Comparison of ENCODE assay signal across 8 cellular contexts in genomic region chr12:74365178-74365964, GRCh38.
DNase-seq lines count a peak whose midpoint lies in the region; ATAC-seq and TF ChIP-seq lines count a peak whose summit lies in the region.

No MANE protein-coding gene starts in this region.

- no peak overlapping the region for H3K56ac ChIP-seq in mesendoderm (ENCODE audit: low read length)

- H3K36me3 Mint-ChIP-seq in activated CD4-positive, alpha-beta memory T cell treated with anti-CD3 and anti-CD28 coated beads for 36 hours: no peaks in the 10 kb centered on the region
- no peaks in the 10 kb centered on the region for H3K36me3 Mint-ChIP-seq in activated CD4-positive, alpha-beta memory T cell treated with anti-CD3 and anti-CD28 coated beads, Interleukin-2, amount 10 ng/mL, durations not matched to agents 7 days and 5 days (ENCODE audit: low read depth)
- H3K36me3 Mint-ChIP-seq in GM23338 (ENCODE audit: low read depth): peaks cover 2% of the 10 kb centered on the region; the same call in 2 of the 3 replicates

- intact Hi-C loops in activated CD4-positive, alpha-beta memory T cell treated with anti-CD3 and anti-CD28 coated beads for 36 hours (cut with micrococcal nuclease): no loop called here

- H3K4me3 ChIP-seq in GM23338 (no peak overlapping the region), LNCaP clone FGC (ENCODE audit: low read depth, low read length) (no peak overlapping the region), mesendoderm (ENCODE audit: low read length) (no peak overlapping the region)

- no peaks in the 10 kb centered on the region for H3K36me3 ChIP-seq in GM23338 (ENCODE audit: insufficient read depth)
- no peaks in the 10 kb centered on the region for H3K36me3 ChIP-seq in mesendoderm (ENCODE audit: control insufficient read depth, insufficient read depth, low read length)

- H4K20me1 ChIP-seq in GM23338 (replicated peaks; ENCODE audit: insufficient read depth): no peaks in the 10 kb centered on the region

- no CpG with 5 or more reads among the region's 6 CpGs for WGBS in mesendoderm (ENCODE audit: extremely low coverage, insufficient coverage, low lambda C conversion rate)

- H3K4me1 ChIP-seq in GM23338 (ENCODE audit: insufficient read depth): no peaks in the 10 kb centered on the region
- H3K4me1 ChIP-seq in mesendoderm (ENCODE audit: control insufficient read depth, low read depth, low read length): no peaks in the 10 kb centered on the region

- DNase-seq in activated CD4-positive, alpha-beta memory T cell treated with anti-CD3 and anti-CD28 coated beads for 36 hours: peak; percentile 34
- no peak for DNase-seq in activated CD4-positive, alpha-beta memory T cell treated with anti-CD3 and anti-CD28 coated beads, Interleukin-2, amount 10 ng/mL, durations not matched to agents 7 days and 5 days
- DNase-seq in GM23338 (ENCODE audit: low spot score) (peak; percentile 66), LNCaP clone FGC (ENCODE audit: low read depth) (peak; percentile 33), astrocyte of the hippocampus (ENCODE audit: low read depth, low spot score) (peak; percentile 27), mesendoderm (peak; percentile 73)
- DNase-seq in activated effector memory CD4-positive, alpha-beta T cell treated with Interleukin-2 at 50 U/mL for 16 hours: no peak

- no peak overlapping the region for H4K5ac ChIP-seq in mesendoderm (ENCODE audit: low read length)

- no peak overlapping the region for H3K27ac ChIP-seq in GM23338 (ENCODE audit: low read depth)
- H3K27ac ChIP-seq in mesendoderm (ENCODE audit: low read depth, low read length): no peak overlapping the region

- H3K4me2 ChIP-seq in GM23338 (no peak overlapping the region), mesendoderm (ENCODE audit: low read length) (no peak overlapping the region)

- ATAC-seq in GM23338 (peak; percentile 84), HG02840 (IDR thresholded peaks at IDR 0.05; ENCODE audit: low FRiP score, unreplicated experiment) (no peak)

- no peaks in the 10 kb centered on the region for H3K27me3 ChIP-seq in GM23338 (ENCODE audit: insufficient read depth)
- H3K27me3 ChIP-seq in mesendoderm (ENCODE audit: insufficient read depth, low read length, poor library complexity): no peaks in the 10 kb centered on the region

- CTCF ChIA-PET in activated CD4-positive, alpha-beta memory T cell treated with anti-CD3 and anti-CD28 coated beads for 36 hours (lab: Charles Lee): interaction anchor here (0.5 to 1.1 kb wide), 2 partner anchors 15 to 171 kb away, joined by 3 read pairs; no protein-coding TSS in a partner anchor
- CTCF ChIA-PET in activated CD4-positive, alpha-beta memory T cell treated with anti-CD3 and anti-CD28 coated beads, Interleukin-2, amount 10 ng/mL, durations not matched to agents 7 days and 5 days (lab: Charles Lee): no interaction called here

- no peaks in the 10 kb centered on the region for H3K9me3 Mint-ChIP-seq in activated CD4-positive, alpha-beta memory T cell treated with anti-CD3 and anti-CD28 coated beads for 36 hours
- no peaks in the 10 kb centered on the region for H3K9me3 Mint-ChIP-seq in activated CD4-positive, alpha-beta memory T cell treated with anti-CD3 and anti-CD28 coated beads, Interleukin-2, amount 10 ng/mL, durations not matched to agents 7 days and 5 days
- no peaks in the 10 kb centered on the region; the same call in 2 of the 3 replicates for H3K9me3 Mint-ChIP-seq in GM23338

- H3K4me1 Mint-ChIP-seq in activated CD4-positive, alpha-beta memory T cell treated with anti-CD3 and anti-CD28 coated beads for 36 hours (ENCODE audit: low read depth): no peaks in the 10 kb centered on the region
- no peaks in the 10 kb centered on the region for H3K4me1 Mint-ChIP-seq in activated CD4-positive, alpha-beta memory T cell treated with anti-CD3 and anti-CD28 coated beads, Interleukin-2, amount 10 ng/mL, durations not matched to agents 7 days and 5 days
- no peaks in the 10 kb centered on the region for H3K4me1 Mint-ChIP-seq in GM23338

- no peak overlapping the region for H2BK15ac ChIP-seq in mesendoderm (replicated peaks; ENCODE audit: low read depth)

- no peak overlapping the region for H4K8ac ChIP-seq in mesendoderm (ENCODE audit: low read depth, low read length)

- H3F3A ChIP-seq in GM23338 (replicated peaks; ENCODE audit: low read depth): no peaks in the 10 kb centered on the region

- H2AFZ ChIP-seq in GM23338: peak overlapping the region; percentile 70; the same call in 1 of the 2 replicates

- no peak overlapping the region for H2BK120ac ChIP-seq in mesendoderm (ENCODE audit: low read depth, low read length)

- TF ChIP-seq CTCF in GM23338 (conservative IDR thresholded peaks at IDR 0.05; ENCODE audit: low read depth in 2 of 2): peak; percentile 79 to 83
- TF ChIP-seq CTCF in LNCaP clone FGC (IDR thresholded peaks at IDR 0.05; ENCODE audit: control insufficient read depth, extremely low read depth, insufficient read depth): peak; percentile 55

- no peak overlapping the region for H3K9ac ChIP-seq in mesendoderm (ENCODE audit: low read length)

- H2AK5ac ChIP-seq in mesendoderm (ENCODE audit: low read length): no peak overlapping the region

- H2BK5ac ChIP-seq in mesendoderm (ENCODE audit: low read length): no peak overlapping the region

- H3K27ac Mint-ChIP-seq in activated CD4-positive, alpha-beta memory T cell treated with anti-CD3 and anti-CD28 coated beads for 36 hours: no peak overlapping the region
- no peak overlapping the region for H3K27ac Mint-ChIP-seq in activated CD4-positive, alpha-beta memory T cell treated with anti-CD3 and anti-CD28 coated beads, Interleukin-2, amount 10 ng/mL, durations not matched to agents 7 days and 5 days
- H3K27ac Mint-ChIP-seq in GM23338: no peak overlapping the region

- POLR2A ChIA-PET in activated CD4-positive, alpha-beta memory T cell treated with anti-CD3 and anti-CD28 coated beads for 36 hours (lab: Charles Lee): no interaction called here
- POLR2A ChIA-PET in activated CD4-positive, alpha-beta memory T cell treated with anti-CD3 and anti-CD28 coated beads, Interleukin-2, amount 10 ng/mL, durations not matched to agents 7 days and 5 days (lab: Charles Lee): no interaction called here

- peaks cover 6% of the 10 kb centered on the region; the same call in 1 of the 2 replicates for H3K9me2 ChIP-seq in GM23338 (ENCODE audit: insufficient read depth)

- H3K23ac ChIP-seq in mesendoderm (ENCODE audit: low read length): no peak overlapping the region

- peaks cover 6% of the 10 kb centered on the region for H3K27me3 Mint-ChIP-seq in activated CD4-positive, alpha-beta memory T cell treated with anti-CD3 and anti-CD28 coated beads for 36 hours
- H3K27me3 Mint-ChIP-seq in activated CD4-positive, alpha-beta memory T cell treated with anti-CD3 and anti-CD28 coated beads, Interleukin-2, amount 10 ng/mL, durations not matched to agents 7 days and 5 days: no peaks in the 10 kb centered on the region
- H3K27me3 Mint-ChIP-seq in GM23338 (ENCODE audit: insufficient read depth, low read depth, poor library complexity): peaks cover 5% of the 10 kb centered on the region

- no peak overlapping the region for H3K18ac ChIP-seq in mesendoderm (ENCODE audit: low read length)

- no peak overlapping the region for H3K4ac ChIP-seq in mesendoderm (ENCODE audit: low read depth, low read length)

- H3K4me3 Mint-ChIP-seq in activated CD4-positive, alpha-beta memory T cell treated with anti-CD3 and anti-CD28 coated beads for 36 hours: no peak overlapping the region
- no peak overlapping the region for H3K4me3 Mint-ChIP-seq in activated CD4-positive, alpha-beta memory T cell treated with anti-CD3 and anti-CD28 coated beads, Interleukin-2, amount 10 ng/mL, durations not matched to agents 7 days and 5 days
- H3K4me3 Mint-ChIP-seq in GM23338: no peak overlapping the region

- H3K79me2 ChIP-seq in GM23338 (replicated peaks; ENCODE audit: insufficient read depth): no peaks in the 10 kb centered on the region
- H3K79me2 ChIP-seq in mesendoderm (ENCODE audit: control insufficient read depth, insufficient read depth, low read length): no peaks in the 10 kb centered on the region

- no peaks in the 10 kb centered on the region for H3K79me1 ChIP-seq in mesendoderm (ENCODE audit: low read length)

TF ChIP-seq in GM23338, 12 proteins besides CTCF, POLR2A, EP300 and RAD21:
- TF ChIP-seq NANOG (IDR thresholded peaks at IDR 0.05; ENCODE audit: borderline replicate concordance): no peak
- no peak for TF ChIP-seq EZH2phosphoT487 (IDR thresholded peaks at IDR 0.05; ENCODE audit: unreplicated experiment)
- no peak for TF ChIP-seq CREB1 (CRISPR knock-in tag; IDR thresholded peaks at IDR 0.05; ENCODE audit: low read depth)
- no peak for TF ChIP-seq JUNB (IDR thresholded peaks at IDR 0.05; ENCODE audit: unreplicated experiment)
- no peak for TF ChIP-seq ZNF114 (CRISPR knock-in tag; IDR thresholded peaks at IDR 0.05)

Comparison
In these comparisons a context has a peak if more than half of its experiments do, and no peak if none do; other contexts are left out.
1. DNase-seq: peak in activated CD4-positive, alpha-beta memory T cell treated with anti-CD3 and anti-CD28 coated beads for 36 hours (single experiment), GM23338 (single experiment), LNCaP clone FGC (single experiment), astrocyte of the hippocampus (single experiment) and mesendoderm (single experiment); none in activated CD4-positive, alpha-beta memory T cell treated with anti-CD3 and anti-CD28 coated beads, Interleukin-2, amount 10 ng/mL, durations not matched to agents 7 days and 5 days (single experiment) and activated effector memory CD4-positive, alpha-beta T cell treated with Interleukin-2 at 50 U/mL for 16 hours (single experiment).